ENCODE assay signal across 8 cellular contexts in genomic region chr15:38696120-38696727, GRCh38.
DNase-seq lines count a peak whose midpoint lies in the region; ATAC-seq and TF ChIP-seq lines count a peak whose summit lies in the region.

No MANE protein-coding gene starts in this region.

- H3K9me3 ChIP-seq in OCI-LY7 (ENCODE audit: low read length), result no peaks in the 10 kb centered on the region
- no peaks in the 10 kb centered on the region for H3K9me3 ChIP-seq in testis

- no peaks in the 10 kb centered on the region for H3K36me3 ChIP-seq in OCI-LY7 (ENCODE audit: insufficient read depth, low read length)
- no peaks in the 10 kb centered on the region for H3K36me3 ChIP-seq in testis (ENCODE audit: low read depth, missing control alignments)

- no peaks in the 10 kb centered on the region for H3K9me2 ChIP-seq in OCI-LY7 (ENCODE audit: insufficient read depth, low read length)

- 79% methylated on average over 4 to 7 of the region's 7 CpGs for WGBS in testis, 2 donors

- CTCF ChIA-PET in OCI-LY7 (lab: Charles Lee; ENCODE audit: unreplicated experiment), result no interaction called here
- CTCF ChIA-PET in HEK293T (lab: Yijun Ruan, JAX), result interaction anchor here (0.6 to 1.1 kb wide), 2 partner anchors 10 to 14 kb away, joined by 3 to 6 read pairs; no protein-coding TSS in a partner anchor

- H3K79me2 ChIP-seq in OCI-LY7 (ENCODE audit: insufficient read depth, low read depth, low read length), result no peaks in the 10 kb centered on the region

- no peak overlapping the region for H3K27ac ChIP-seq in OCI-LY7 (ENCODE audit: low read depth, low read length, poor library complexity, severe bottlenecking)
- H3K27ac ChIP-seq in testis, result no peak overlapping the region

- H3K27me3 ChIP-seq in testis, result no peaks in the 10 kb centered on the region

- ATAC-seq in GM21737 (IDR thresholded peaks at IDR 0.05; ENCODE audit: unreplicated experiment), result peak; percentile 70

- 0 out of 2 replicates have a peak overlapping the region, but pooled peaks have one; percentile 7 for H2AFZ ChIP-seq in OCI-LY7 (ENCODE audit: low read length)

- peaks cover 3% of the 10 kb centered on the region for H3K4me1 ChIP-seq in OCI-LY7 (ENCODE audit: insufficient read depth, low read length, poor library complexity, severe bottlenecking)
- no peaks in the 10 kb centered on the region for H3K4me1 ChIP-seq in testis

- BruUV-seq in OCI-LY7 (replicated peaks; lab: Mats Ljungman, UMichigan), result no TSS peak

- TF ChIP-seq CTCF in OCI-LY7 (conservative IDR thresholded peaks at IDR 0.05; ENCODE audit: low read length) (no peak), testis (IDR thresholded peaks at IDR 0.05) (no peak)

- intact Hi-C loops in OCI-LY7 (cut with micrococcal nuclease; ENCODE audit: unreplicated experiment) (loop anchor here (5.0 kb wide), 1 partner anchor 139 kb away; no protein-coding TSS in a partner anchor), testis (cut with DNase I; ENCODE audit: low total_unique reads) (no loop called here)

- no peak for TF ChIP-seq POLR2A in testis (IDR thresholded peaks at IDR 0.05)

- DNase-seq in EL (peak; percentile 63), OCI-LY7 (ENCODE audit: low spot score) (no peak), testis (no peak), HEK293T (ENCODE audit: extremely low spot score) (no peak), hippocampal formation (lab: John Stamatoyannopoulos, UW) (no peak)
- DNase-seq in activated gamma-delta T cell treated with anti-CD3 and anti-CD28 coated beads, Interleukin-2, amount 50 U/mL, for 16 hours (ENCODE audit: low read depth), result peak; percentile 57
- DNase-seq in stimulated activated CD4-positive, alpha-beta T cell treated with anti-CD3 and anti-CD28 coated beads, Interleukin-2, amount 100 ng/mL, for 24 hours, result peak; percentile 70

- H3K4me2 ChIP-seq in OCI-LY7 (ENCODE audit: low read length), result no peak overlapping the region

- H3K4me3 ChIP-seq in OCI-LY7 (ENCODE audit: low read depth, low read length, poor library complexity, severe bottlenecking) (no peak overlapping the region), testis (no peak overlapping the region)

- POLR2A ChIA-PET in OCI-LY7 (lab: Charles Lee), result interaction anchor here (1.0 kb wide), 1 partner anchor 9 kb away, joined by 4 read pairs; no protein-coding TSS in a partner anchor
- POLR2A ChIA-PET in HEK293T (lab: Yijun Ruan, JAX), result no interaction called here

- H4K20me1 ChIP-seq in OCI-LY7 (ENCODE audit: insufficient read depth, low read length), result no peaks in the 10 kb centered on the region

TF ChIP-seq in HEK293T, 16 proteins besides CTCF, POLR2A, EP300 and RAD21:
- TF ChIP-seq ZNF384 (IDR thresholded peaks at IDR 0.05), result no peak
- TF ChIP-seq L3MBTL2 (conservative IDR thresholded peaks at IDR 0.05), result no peak
- no peak for TF ChIP-seq PKNOX1 (IDR thresholded peaks at IDR 0.05)
- no peak for TF ChIP-seq LEF1 (IDR thresholded peaks at IDR 0.05; ENCODE audit: borderline replicate concordance)
- TF ChIP-seq CTBP1 (IDR thresholded peaks at IDR 0.05; ENCODE audit: borderline replicate concordance), result no peak
- TF ChIP-seq FOXM1 (IDR thresholded peaks at IDR 0.05; ENCODE audit: borderline replicate concordance), result no peak
- TF ChIP-seq FOXA1 (IDR thresholded peaks at IDR 0.05), result no peak
- TF ChIP-seq ARNT (IDR thresholded peaks at IDR 0.05), result no peak
- TF ChIP-seq ELF4 (IDR thresholded peaks at IDR 0.05), result no peak
- no peak for TF ChIP-seq HDGF (IDR thresholded peaks at IDR 0.05; ENCODE audit: borderline replicate concordance)
- TF ChIP-seq SUZ12 (IDR thresholded peaks at IDR 0.05), result no peak

Comparison
In these comparisons a context has a peak if more than half of its experiments do, and no peak if none do; other contexts are left out.
1. DNase-seq: peak in EL (single experiment), activated gamma-delta T cell treated with anti-CD3 and anti-CD28 coated beads, Interleukin-2, amount 50 U/mL, for 16 hours (single experiment) and stimulated activated CD4-positive, alpha-beta T cell treated with anti-CD3 and anti-CD28 coated beads, Interleukin-2, amount 100 ng/mL, for 24 hours (2 of 2); none in OCI-LY7 (single experiment), testis (single experiment), HEK293T (single experiment) and hippocampal formation (0 of 2).